ENCODE assay signal across 15 cellular contexts in genomic region chr9:76716270-76716669, GRCh38. TPM values are rescaled to one million over a fixed set of nuclear protein-coding genes. Genes with fewer than 3 reads are reported as not detected.
DNase-seq lines count a peak whose midpoint lies in the region; ATAC-seq and TF ChIP-seq lines count a peak whose summit lies in the region.
"Had no signal": no experiment of that assay in that cellular context is flagged by ENCODE, and none has a peak within 500 bp of the region (broad histone marks: within the 10 kb centered on the region; RNA-seq: fewer than 3 reads in every experiment).

No MANE protein-coding gene starts in this region.

- in situ Hi-C loops in mammary epithelial cell (cut with MboI; ENCODE audit: low sequenced_read_pairs in 2 of 2), result no loop called here

- no peak for ATAC-seq in GM21825 (IDR thresholded peaks at IDR 0.05; ENCODE audit: unreplicated experiment)
- ATAC-seq in GM21447 (IDR thresholded peaks at IDR 0.05; ENCODE audit: unreplicated experiment), result no peak
- ATAC-seq: mucosa of descending colon, SK-N-SH treated with all-trans-retinoic acid at 6 μM for 48 hours had no signal

- peaks cover 1% of the 10 kb centered on the region for H3K27me3 ChIP-seq in mammary epithelial cell (ENCODE audit: insufficient read depth, low read length)
- H3K27me3 ChIP-seq: ovary had no signal

- no peaks in the 10 kb centered on the region for H3K79me2 ChIP-seq in mammary epithelial cell (ENCODE audit: insufficient read depth, low read length)

- H3K9me3 Mint-ChIP-seq in MCF 10A (ENCODE audit: unreplicated experiment), result no peaks in the 10 kb centered on the region
- H3K9me3 Mint-ChIP-seq: activated naive CD4-positive, alpha-beta T cell treated with anti-CD3 and anti-CD28 coated beads for 36 hours had no signal

- no peak overlapping the region for H3K27ac Mint-ChIP-seq in MCF 10A (ENCODE audit: low read depth, unreplicated experiment)
- H3K27ac Mint-ChIP-seq: activated naive CD4-positive, alpha-beta T cell treated with anti-CD3 and anti-CD28 coated beads for 36 hours had no signal

- H3K4me3 ChIP-seq in mammary epithelial cell (replicated peaks in 1 of 3; ENCODE audit: insufficient read depth in 1 of 3, low read depth in 2 of 3, low read length in 3 of 3) (no peak overlapping the region), fibroblast of mammary gland (ENCODE audit: control insufficient read depth, low read depth, low read length) (no peak overlapping the region)
- H3K4me3 ChIP-seq: mucosa of descending colon, ovary had no signal

- peak; percentile 14 for DNase-seq in MCF 10A (ENCODE audit: unreplicated experiment)
- DNase-seq in mammary epithelial cell, result no peak
- DNase-seq in NCI-H2227 (lab: John Stamatoyannopoulos, UW; ENCODE audit: unreplicated experiment), result peak; percentile 19
- DNase-seq in fibroblast of mammary gland (ENCODE audit: low read depth), result peak; percentile 57
- no peak for DNase-seq in GM10248 (ENCODE audit: extremely low spot score)
- no peak for DNase-seq in activated naive CD4-positive, alpha-beta T cell (lab: John Stamatoyannopoulos, UW)
- DNase-seq: activated naive CD4-positive, alpha-beta T cell treated with anti-CD3 and anti-CD28 coated beads for 36 hours; mucosa of descending colon; NCI-H1694; ovary had no signal

- H4K20me1 ChIP-seq in mammary epithelial cell (ENCODE audit: insufficient read depth, low read length), result no peaks in the 10 kb centered on the region

- H3K27ac ChIP-seq in mammary epithelial cell (ENCODE audit: insufficient read depth, low read depth, low read length), result no peak overlapping the region
- H3K27ac ChIP-seq: ovary had no signal

- no peaks in the 10 kb centered on the region for H3K36me3 Mint-ChIP-seq in MCF 10A (ENCODE audit: insufficient read depth, unreplicated experiment)

- intact Hi-C loops in MCF 10A (cut with micrococcal nuclease) (no loop called here), mammary epithelial cell (cut with micrococcal nuclease) (no loop called here)

- no peaks in the 10 kb centered on the region for H3K27me3 Mint-ChIP-seq in MCF 10A (ENCODE audit: insufficient read depth, unreplicated experiment)

- TF ChIP-seq CTCF in MCF 10A (IDR thresholded peaks at IDR 0.05; ENCODE audit: unreplicated experiment) (no peak), mammary epithelial cell (conservative IDR thresholded peaks at IDR 0.05 in 1 of 2, IDR thresholded peaks at IDR 0.05 in 1 of 2; ENCODE audit: extremely low read depth in 1 of 2, insufficient read depth in 1 of 2, low read depth in 1 of 2, low read length in 2 of 2) (no peak), fibroblast of mammary gland (conservative IDR thresholded peaks at IDR 0.05; ENCODE audit: control insufficient read depth, insufficient read depth, low read depth, low read length) (no peak), GM10248 (IDR thresholded peaks at IDR 0.05; ENCODE audit: control extremely low read depth, extremely low read depth, low read depth, missing control alignments) (no peak)

- CTCF ChIA-PET in MCF 10A (lab: Yijun Ruan, JAX), result no interaction called here
- CTCF ChIA-PET in mammary epithelial cell (lab: Charles Lee; ENCODE audit: low non-redundant PET), result no interaction called here
- CTCF ChIA-PET in GM10248 (lab: Yijun Ruan, JAX), result interaction anchor here (1.6 kb wide), 1 partner anchor 9 kb away, joined by 5 read pairs; no protein-coding TSS in a partner anchor

- POLR2A ChIA-PET in MCF 10A (lab: Yijun Ruan, JAX) (interaction anchor here (0.5 kb wide), 1 partner anchor 212 kb away, joined by 3 read pairs; no protein-coding TSS in a partner anchor), GM10248 (lab: Yijun Ruan, JAX) (interaction anchor here (1.0 kb wide), 1 partner anchor 244 kb away, joined by 3 read pairs; no protein-coding TSS in a partner anchor)

- no peaks in the 10 kb centered on the region for H3K4me1 Mint-ChIP-seq in MCF 10A (ENCODE audit: insufficient read depth, unreplicated experiment)

- no peaks in the 10 kb centered on the region for H3K9me3 ChIP-seq in mammary epithelial cell (replicated peaks; ENCODE audit: insufficient read depth, low read length)
- H3K9me3 ChIP-seq: mucosa of descending colon, ovary had no signal

- H3K36me3 ChIP-seq in mammary epithelial cell (ENCODE audit: insufficient read depth, low read length), result no peaks in the 10 kb centered on the region
- H3K36me3 ChIP-seq: ovary had no signal

- no peak overlapping the region for H2AFZ ChIP-seq in mammary epithelial cell (ENCODE audit: low read depth, low read length)

- no TSS peak for BruUV-seq in MCF 10A (replicated peaks; lab: Mats Ljungman, UMichigan)
- no TSS peak for BruUV-seq in mammary epithelial cell (replicated peaks; lab: Mats Ljungman, UMichigan)

- no peaks in the 10 kb centered on the region for H3K4me1 ChIP-seq in mammary epithelial cell (ENCODE audit: insufficient read depth, low read length)

- H3K9ac ChIP-seq in mammary epithelial cell (ENCODE audit: insufficient read depth, low read length), result no peak overlapping the region

- dilution Hi-C loops in mammary epithelial cell (cut with HindIII; ENCODE audit: low sequenced_read_pairs), result loop anchor here (25.0 kb wide), 1 partner anchor 254 kb away; the partner anchor contains the start of gene GCNT1

- H3K4me2 ChIP-seq in mammary epithelial cell (ENCODE audit: insufficient read depth, low read depth, low read length), result no peak overlapping the region

- no peak overlapping the region for H3K4me3 Mint-ChIP-seq in MCF 10A (ENCODE audit: unreplicated experiment)
- H3K4me3 Mint-ChIP-seq: activated naive CD4-positive, alpha-beta T cell treated with anti-CD3 and anti-CD28 coated beads for 36 hours had no signal

- 4% methylated on average over 4 of the region's 4 CpGs for WGBS in mammary epithelial cell (ENCODE audit: low coverage, missing lambda C conversion rate)

RNA-seq across cellular contexts. Expression of gene PCA3, which starts 48.0 kb away (rescaled TPM):
- total RNA-seq in MCF 10A (2022) (not detected in 2 replicates), mammary epithelial cell (not detected)
- not detected for polyA plus RNA-seq in mammary epithelial cell
- polyA minus RNA-seq in mammary epithelial cell, result not detected
- total RNA-seq: activated naive CD4-positive, alpha-beta T cell treated with anti-CD3 and anti-CD28 coated beads for 36 hours; bronchial epithelial cell; glomerular endothelial cell; ovary had no signal
- polyA plus RNA-seq: ovary had no signal

Comparison
In these comparisons a context has a peak if more than half of its experiments do, and no peak if none do; other contexts are left out.
1. DNase-seq: peak in MCF 10A (single experiment), NCI-H2227 (single experiment) and fibroblast of mammary gland (single experiment); none in mammary epithelial cell (single experiment), GM10248 (single experiment) and activated naive CD4-positive, alpha-beta T cell (0 of 4).